In genomic region chr11:8811571-8811970, GRCh38 we compare ENCODE assay signal across 9 cellular contexts.
DNase-seq lines count a peak whose midpoint lies in the region; ATAC-seq and TF ChIP-seq lines count a peak whose summit lies in the region.
"Had no signal": no experiment of that assay in that cellular context is flagged by ENCODE, and none has a peak within 500 bp of the region (broad histone marks: within the 10 kb centered on the region; RNA-seq: fewer than 3 reads in every experiment).

No MANE protein-coding gene starts in this region.

- peak; percentile 84 for DNase-seq in EH (ENCODE audit: low read depth)
- DNase-seq in body of pancreas: no peak
- DNase-seq in Ammon's horn (ENCODE audit: low spot score): no peak
- no peak for DNase-seq in GM20000 (ENCODE audit: low spot score)
- no peak for DNase-seq in hippocampal formation (lab: John Stamatoyannopoulos, UW)
- DNase-seq: NCI-H1694 had no signal

- no peak for TF ChIP-seq CTCF in body of pancreas (IDR thresholded peaks at IDR 0.05)
- no peak for TF ChIP-seq CTCF in GM20000 (IDR thresholded peaks at IDR 0.05; ENCODE audit: extremely low read depth, missing control alignments)

- H3K4me2 ChIP-seq in skeletal muscle satellite cell (ENCODE audit: low read length): peak overlapping the region; percentile 88

- WGBS in body of pancreas, 2 donors: 72 to 87% methylated on average over 1 of the region's 1 CpG

- H3K9ac ChIP-seq in iPS-20b (ENCODE audit: low read depth, low read length): 0 out of 2 replicates have a peak overlapping the region, but pooled peaks have one; percentile 83
- peak overlapping the region; percentile 88 for H3K9ac ChIP-seq in skeletal muscle satellite cell (ENCODE audit: low read depth, low read length)

- H3K4me3 ChIP-seq in body of pancreas (no peak overlapping the region), iPS-20b (ENCODE audit: low read length) (no peak overlapping the region), skeletal muscle satellite cell (ENCODE audit: low read length) (peak overlapping the region; percentile 82)

- ATAC-seq in body of pancreas: no peak
- no peak for ATAC-seq in HG02970 (IDR thresholded peaks at IDR 0.05; ENCODE audit: low FRiP score, unreplicated experiment)

- H3K9me3 ChIP-seq in body of pancreas (no peaks in the 10 kb centered on the region), iPS-20b (ENCODE audit: insufficient read depth, low read depth, low read length) (no peaks in the 10 kb centered on the region), skeletal muscle satellite cell (replicated peaks; ENCODE audit: low read length) (no peaks in the 10 kb centered on the region)

- H3K4me1 ChIP-seq in body of pancreas: peaks cover 59% of the 10 kb centered on the region
- H3K4me1 ChIP-seq in iPS-20b (ENCODE audit: insufficient read depth, low read length): peaks cover 36% of the 10 kb centered on the region; the same call in 1 of the 2 replicates
- H3K4me1 ChIP-seq in skeletal muscle satellite cell (ENCODE audit: control insufficient read depth, insufficient read depth, low read length): peaks cover 70% of the 10 kb centered on the region

- no peak for TF ChIP-seq POLR2A in body of pancreas (IDR thresholded peaks at IDR 0.05)

- peak overlapping the region; percentile 28 to 88 (median 76) for H3K27ac ChIP-seq in body of pancreas
- H3K27ac ChIP-seq in iPS-20b (ENCODE audit: low read length): no peak overlapping the region

- intact Hi-C loops in body of pancreas (cut with DNase I): no loop called here

- H3K36me3 ChIP-seq in body of pancreas (replicated peaks in 1 of 2; ENCODE audit: insufficient read depth in 1 of 2, low read depth in 2 of 2) (no peaks in the 10 kb centered on the region), iPS-20b (ENCODE audit: insufficient read depth, low read depth, low read length) (no peaks in the 10 kb centered on the region), skeletal muscle satellite cell (ENCODE audit: insufficient read depth, low read length) (no peaks in the 10 kb centered on the region)

- H3K27me3 ChIP-seq in body of pancreas: no peaks in the 10 kb centered on the region
- no peaks in the 10 kb centered on the region for H3K27me3 ChIP-seq in iPS-20b (ENCODE audit: insufficient read depth, low read length)
- H3K27me3 ChIP-seq in skeletal muscle satellite cell (ENCODE audit: control insufficient read depth, insufficient read depth, low read length): no peaks in the 10 kb centered on the region
